ENCODE assay signal across 26 cellular contexts in genomic region chr2:188471166-188471565, GRCh38.
A peak's percentile ranks its signal among the peaks of the same experiment; 100 is the strongest.
DNase-seq lines count a peak whose midpoint lies in the region; ATAC-seq, FAIRE-seq and TF ChIP-seq lines count a peak whose summit lies in the region.
"Had no signal": no experiment of that assay in that cellular context is flagged by ENCODE, and none has a peak within 500 bp of the region (broad histone marks: within the 10 kb centered on the region; RNA-seq: fewer than 3 reads in every experiment).

No MANE protein-coding gene starts in this region.

- 5% methylated on average over 4 of the region's 4 CpGs for WGBS in HepG2 (ENCODE audit: low lambda C conversion rate)
- 78% methylated on average over 4 of the region's 4 CpGs for WGBS in right lobe of liver (ENCODE audit: insufficient coverage, low coverage, low lambda C conversion rate, missing lambda C conversion rate)
- WGBS in K562 (ENCODE audit: insufficient coverage, low coverage, missing lambda C conversion rate): 50% methylated on average over 4 of the region's 4 CpGs

- ATAC-seq in HepG2: no peak
- ATAC-seq in right lobe of liver: no peak
- no peak for ATAC-seq in K562
- ATAC-seq in GM18517 (IDR thresholded peaks at IDR 0.05; ENCODE audit: unreplicated experiment): no peak
- ATAC-seq: GM12878 had no signal

- H3K4me2 ChIP-seq in HepG2 (ENCODE audit: low read depth, low read length): no peak overlapping the region
- no peak overlapping the region for H3K4me2 ChIP-seq in K562 (ENCODE audit: insufficient read depth, low read length)
- H3K4me2 ChIP-seq: BLaER1 had no signal

- POLR2A ChIA-PET in HepG2 (lab: Yijun Ruan, JAX): no interaction called here
- POLR2A ChIA-PET in K562 (lab: Yijun Ruan, JAX): no interaction called here

- H3K9ac ChIP-seq in HepG2 (ENCODE audit: insufficient read depth, low read depth, low read length) (no peak overlapping the region), K562 (ENCODE audit: insufficient read depth in 1 of 2, low read depth in 2 of 2, low read length in 2 of 2) (no peak overlapping the region), kidney (ENCODE audit: low read length in 2 of 2) (no peak overlapping the region)
- H3K9ac ChIP-seq: BLaER1 had no signal

- FAIRE-seq in HepG2 (lab: Jason Lieb, UNC) (no peak), K562 (lab: Jason Lieb, UNC) (no peak), kidney (lab: Jason Lieb, UNC) (no peak)
- FAIRE-seq: GM12878, GM12892, GM18507, GM19239 had no signal

- H3K27me3 ChIP-seq in HepG2 (ENCODE audit: control insufficient read depth in 1 of 2, insufficient read depth in 2 of 2, low read length in 2 of 2): no peaks in the 10 kb centered on the region
- no peaks in the 10 kb centered on the region for H3K27me3 ChIP-seq in right lobe of liver
- no peaks in the 10 kb centered on the region for H3K27me3 ChIP-seq in K562 (ENCODE audit: control insufficient read depth in 2 of 2, insufficient read depth in 2 of 2, low read length in 2 of 2)
- H3K27me3 ChIP-seq: BE2C, BLaER1 had no signal

- H3K27ac ChIP-seq in HepG2 (ENCODE audit: extremely low read length, insufficient read depth, low read length): no peak overlapping the region
- no peak overlapping the region for H3K27ac ChIP-seq in right lobe of liver
- no peak overlapping the region for H3K27ac ChIP-seq in K562 (ENCODE audit: extremely low read depth, low read depth, low read length)
- no peak overlapping the region for H3K27ac ChIP-seq in kidney (ENCODE audit: low read depth in 2 of 2, low read length in 2 of 2)
- H3K27ac ChIP-seq: 22Rv1, BLaER1 had no signal

- H3K4me3 ChIP-seq in HepG2 (replicated peaks in 1 of 3; ENCODE audit: insufficient read depth in 1 of 3, low read depth in 2 of 3, low read length in 3 of 3) (no peak overlapping the region), right lobe of liver (no peak overlapping the region), K562 (no peak overlapping the region), kidney (ENCODE audit: low read length in 2 of 2) (no peak overlapping the region)
- H3K4me3 ChIP-seq: BLaER1, GM12878 had no signal

- CTCF ChIA-PET in HepG2 (lab: Yijun Ruan, JAX; ENCODE audit: low intra/inter-chr PET ratio, low total read pairs) (no interaction called here), K562 (lab: Yijun Ruan, JAX; ENCODE audit: low intra/inter-chr PET ratio) (no interaction called here)

- no peak for TF ChIP-seq POLR2A in HepG2 (IDR thresholded peaks at IDR 0.05; ENCODE audit: insufficient read depth in 1 of 2, low read depth in 2 of 2, low read length in 2 of 2)
- no peak for TF ChIP-seq POLR2A in right lobe of liver (IDR thresholded peaks at IDR 0.05)
- no peak for TF ChIP-seq POLR2A in K562 (conservative IDR thresholded peaks at IDR 0.05)

- in situ Hi-C loops in HepG2 (cut with HindIII; ENCODE audit: extremely low pct_ligation_motif_present, low pct_unique_long_range_greater_than_20kb): no loop called here
- in situ Hi-C loops in K562 (cut with MboI): no loop called here

- intact Hi-C loops in HepG2 (cut with micrococcal nuclease; ENCODE audit: unreplicated experiment): no loop called here
- intact Hi-C loops in right lobe of liver (cut with DNase I): no loop called here
- intact Hi-C loops in K562 (cut with micrococcal nuclease): no loop called here
- intact Hi-C loops in kidney (cut with DNase I): no loop called here

- TF ChIP-seq EP300 in HepG2 (IDR thresholded peaks at IDR 0.05; ENCODE audit: low read depth in 2 of 2, low read length in 2 of 2): no peak
- no peak for TF ChIP-seq EP300 in HepG2 (CRISPR knock-in tag; IDR thresholded peaks at IDR 0.05; ENCODE audit: borderline replicate concordance)
- no peak for TF ChIP-seq EP300 in K562 (IDR thresholded peaks at IDR 0.05; ENCODE audit: low read length)

- DNase-seq in HepG2 (ENCODE audit: low spot score): no peak
- no peak for DNase-seq in right lobe of liver
- DNase-seq in K562 (ENCODE audit: extremely low read depth in 1 of 4, low spot score in 3 of 4): no peak
- peak; percentile 18 for DNase-seq in kidney
- no peak for DNase-seq in NCI-H345 treated with DMSO at 0.1 percent for 48 hours (lab: John Stamatoyannopoulos, UW; ENCODE audit: unreplicated experiment)
- DNase-seq: ACHN; BE2C; C1 segment of cervical spinal cord; CD4-positive, alpha-beta memory T cell; CD4-positive, CD25-positive, alpha-beta regulatory T cell; CD8-positive, alpha-beta memory T cell; COR-L47; DMS 273 treated with DMSO at 0.1 percent for 48 hours; DMS153; DMS53; DMS79; DND-41; EL; GDM1 had no signal

- no peaks in the 10 kb centered on the region for H3K79me2 ChIP-seq in HepG2 (ENCODE audit: insufficient read depth, low read length)
- H3K79me2 ChIP-seq in K562 (ENCODE audit: control insufficient read depth, insufficient read depth, low read length): no peaks in the 10 kb centered on the region; the same call in 2 of the 3 replicates

- H4K20me1 ChIP-seq in HepG2 (ENCODE audit: insufficient read depth, low read length): no peaks in the 10 kb centered on the region
- H4K20me1 ChIP-seq in K562 (replicated peaks; ENCODE audit: control insufficient read depth, insufficient read depth, low read length): no peaks in the 10 kb centered on the region
- H4K20me1 ChIP-seq: BLaER1 had no signal

- H3K9me3 ChIP-seq in HepG2 (ENCODE audit: low read length) (no peaks in the 10 kb centered on the region), right lobe of liver (no peaks in the 10 kb centered on the region), K562 (replicated peaks; ENCODE audit: control insufficient read depth, insufficient read depth, low read depth, low read length) (no peaks in the 10 kb centered on the region), kidney (ENCODE audit: control insufficient read depth in 1 of 2, low read length in 2 of 2) (no peaks in the 10 kb centered on the region)
- H3K9me3 ChIP-seq: BE2C, BLaER1 had no signal

- BruUV-seq in HepG2 (replicated peaks; lab: Mats Ljungman, UMichigan): no TSS peak
- BruUV-seq in K562 (replicated peaks; lab: Mats Ljungman, UMichigan): no TSS peak

- no peak for TF ChIP-seq RAD21 in HepG2 (CRISPR knock-in tag; IDR thresholded peaks at IDR 0.05)
- TF ChIP-seq RAD21 in K562 (CRISPR knock-in tag; conservative IDR thresholded peaks at IDR 0.05 in 1 of 2, IDR thresholded peaks at IDR 0.05 in 1 of 2): no peak

- H3K36me3 ChIP-seq in HepG2 (replicated peaks in 1 of 2; ENCODE audit: control insufficient read depth in 1 of 2, insufficient read depth in 2 of 2, low read length in 2 of 2): no peaks in the 10 kb centered on the region
- no peaks in the 10 kb centered on the region for H3K36me3 ChIP-seq in right lobe of liver
- H3K36me3 ChIP-seq in K562 (ENCODE audit: control insufficient read depth, insufficient read depth, low read length): no peaks in the 10 kb centered on the region
- H3K36me3 ChIP-seq in kidney (ENCODE audit: control insufficient read depth in 1 of 2, insufficient read depth in 2 of 2, low read length in 2 of 2): no peaks in the 10 kb centered on the region
- H3K36me3 ChIP-seq: BE2C, BLaER1 had no signal

- no peaks in the 10 kb centered on the region for H3K9me1 ChIP-seq in K562 (ENCODE audit: control insufficient read depth, insufficient read depth, low read length)

- TF ChIP-seq CTCF in HepG2 (CRISPR knock-in tag; IDR thresholded peaks at IDR 0.05) (no peak), right lobe of liver (IDR thresholded peaks at IDR 0.05) (no peak), K562 (IDR thresholded peaks at IDR 0.05 in 2 of 3, conservative IDR thresholded peaks at IDR 0.05 in 1 of 3; ENCODE audit: insufficient read depth in 2 of 3, low read depth in 1 of 3, low read length in 3 of 3) (no peak), kidney (IDR thresholded peaks at IDR 0.05; ENCODE audit: borderline replicate concordance, extremely low read depth, insufficient read depth) (no peak)

- H2AFZ ChIP-seq in HepG2 (ENCODE audit: low read length) (no peak overlapping the region), K562 (ENCODE audit: low read depth, low read length) (no peak overlapping the region)

- H3K4me1 ChIP-seq in HepG2 (ENCODE audit: insufficient read depth, low read length) (no peaks in the 10 kb centered on the region), right lobe of liver (no peaks in the 10 kb centered on the region), K562 (replicated peaks in 1 of 2; ENCODE audit: control insufficient read depth in 2 of 2, insufficient read depth in 2 of 2, low read length in 2 of 2) (0 out of 5 replicates have a peak, but pooled peaks cover 0 to 3% of the 10 kb centered on the region in 2 experiments), kidney (ENCODE audit: control insufficient read depth in 1 of 2, insufficient read depth in 1 of 2, low read depth in 1 of 2, low read length in 2 of 2) (no peaks in the 10 kb centered on the region)
- H3K4me1 ChIP-seq: BE2C, BLaER1 had no signal

TF ChIP-seq in HepG2, 621 proteins besides CTCF, POLR2A, EP300 and RAD21:
- TF ChIP-seq, protein P1, sequence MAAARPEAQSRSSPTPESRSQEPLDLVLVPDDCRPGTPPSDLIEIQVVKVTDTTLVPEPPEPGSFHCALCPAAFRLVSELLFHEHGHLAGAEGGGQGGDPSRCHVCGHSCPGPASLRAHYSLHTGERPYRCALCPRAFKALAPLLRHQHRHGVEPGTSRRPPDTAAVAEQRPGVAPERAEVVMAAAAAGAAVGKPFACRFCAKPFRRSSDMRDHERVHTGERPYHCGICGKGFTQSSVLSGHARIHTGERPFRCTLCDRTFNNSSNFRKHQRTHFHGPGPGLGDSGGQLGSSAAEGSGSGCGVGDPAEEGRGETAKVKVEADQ (CRISPR knock-in tag; IDR thresholded peaks at IDR 0.05; ENCODE audit: borderline replicate concordance): no peak
- TF ChIP-seq MAFF (IDR thresholded peaks at IDR 0.05; ENCODE audit: low read depth, low read length) (peak; percentile 49; the same call in 1 of the 2 replicates), MAFK (conservative IDR thresholded peaks at IDR 0.05 in 1 of 2, IDR thresholded peaks at IDR 0.05 in 1 of 2; ENCODE audit: low read length in 2 of 2) (peak; percentile 50 to 57)
TF ChIP-seq in HepG2: peak in this region for 2.

TF ChIP-seq in K562, 482 proteins besides CTCF, POLR2A, EP300 and RAD21:
- peak; percentile 49 for TF ChIP-seq ZNF316 (IDR thresholded peaks at IDR 0.05)
- no peak for TF ChIP-seq TAF7 (tag; IDR thresholded peaks at IDR 0.05)
- peak; percentile 21; the same call in 1 of the 2 replicates for TF ChIP-seq C11orf30 (IDR thresholded peaks at IDR 0.05; ENCODE audit: low read depth)
- no peak for TF ChIP-seq TAF1 (IDR thresholded peaks at IDR 0.05; ENCODE audit: control insufficient read depth, extremely low read depth, insufficient read depth, low read length, severe bottlenecking)
- TF ChIP-seq ZNF507 (tag; conservative IDR thresholded peaks at IDR 0.05): peak; percentile 84

Comparison
In these comparisons a context has a peak if more than half of its experiments do, and no peak if none do; other contexts are left out.
1. Of the 241 proteins assayed by ChIP-seq in both HepG2 and K562: peak only in HepG2: MAFF and MAFK; only in K562: none; in both: none; in neither: 239.